Comparison of ENCODE assay signal across 9 cellular contexts in the genomic region with DNA sequence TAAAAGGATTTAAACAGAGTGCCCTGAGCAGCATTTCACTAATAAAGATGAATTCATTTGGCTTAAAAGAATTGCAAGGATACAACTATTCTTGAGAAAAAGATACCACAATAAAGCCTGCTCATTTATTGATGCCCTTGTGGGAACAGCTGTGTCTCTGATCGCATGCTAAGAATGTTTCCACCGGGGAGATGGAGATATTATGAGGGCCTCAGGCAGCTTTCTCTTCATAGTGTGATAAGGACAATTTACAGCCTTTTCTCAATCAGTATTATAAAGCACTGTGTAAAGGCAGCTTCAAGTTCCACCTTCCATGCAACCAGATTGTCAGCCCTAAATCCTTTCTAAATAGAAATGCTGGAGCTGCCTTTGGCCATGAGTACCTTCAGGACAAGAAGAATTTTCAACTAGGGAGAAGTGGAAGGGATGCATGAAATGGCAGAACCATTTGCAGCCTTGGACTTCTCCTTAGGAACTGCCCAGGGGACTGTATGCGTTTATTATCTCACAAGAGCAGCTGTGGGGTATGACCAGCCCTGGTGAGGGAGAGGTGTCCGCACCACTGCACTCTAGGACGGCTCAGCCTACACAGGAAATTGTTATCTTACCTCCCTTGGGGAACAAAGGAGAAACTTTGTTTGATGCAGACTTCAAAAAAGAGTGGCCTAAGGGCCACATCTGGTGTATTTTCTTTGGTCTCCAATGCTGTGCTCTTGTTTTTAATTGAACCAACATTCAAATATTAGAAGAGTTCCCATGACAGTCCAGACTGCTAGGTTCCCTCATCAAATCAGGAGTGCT.
A peak's percentile ranks its signal among the peaks of the same experiment; 100 is the strongest.
DNase-seq lines count a peak whose midpoint lies in the region; ATAC-seq and TF ChIP-seq lines count a peak whose summit lies in the region.
"Had no signal": no experiment of that assay in that cellular context is flagged by ENCODE, and none has a peak within 500 bp of the region (broad histone marks: within the 10 kb centered on the region; RNA-seq: fewer than 3 reads in every experiment).

No MANE protein-coding gene starts in this region.

- H3K4me1 ChIP-seq in DOHH2 (ENCODE audit: control insufficient read depth, low read length) = peaks cover 20% of the 10 kb centered on the region

- no peaks in the 10 kb centered on the region for H3F3A ChIP-seq in DOHH2 (ENCODE audit: control insufficient read depth, insufficient read depth)

- TF ChIP-seq CTCF in DOHH2 (IDR thresholded peaks at IDR 0.05; ENCODE audit: low read depth, low read length, poor library complexity, severe bottlenecking) (no peak), GM20000 (IDR thresholded peaks at IDR 0.05; ENCODE audit: extremely low read depth, missing control alignments) (no peak), choroid plexus epithelial cell (conservative IDR thresholded peaks at IDR 0.05; ENCODE audit: low read depth, low read length) (no peak)

- peak; percentile 79 for ATAC-seq in HG03354 (IDR thresholded peaks at IDR 0.05; ENCODE audit: poor library complexity, severe bottlenecking, unreplicated experiment)
- ATAC-seq in GM18867 (IDR thresholded peaks at IDR 0.05; ENCODE audit: unreplicated experiment) = no peak

- H3K4me3 ChIP-seq in DOHH2 (ENCODE audit: low read length) (no peak overlapping the region), choroid plexus epithelial cell (ENCODE audit: low read depth, low read length) (no peak overlapping the region)

- no peaks in the 10 kb centered on the region for H3K9me2 ChIP-seq in DOHH2 (replicated peaks; ENCODE audit: control insufficient read depth, low read length)

- peaks cover under 1% of the 10 kb centered on the region; the same call in 1 of the 2 replicates for H3K9me3 ChIP-seq in DOHH2 (ENCODE audit: control insufficient read depth, insufficient read depth, low read length)

- no peak overlapping the region for H3K27ac ChIP-seq in DOHH2 (ENCODE audit: low read depth, low read length)

- DNase-seq in GM20000 (ENCODE audit: low spot score) (peak; percentile 46), choroid plexus epithelial cell (ENCODE audit: low read depth) (peak; percentile 27), NCI-H2081 treated with DMSO at 0.1 percent for 48 hours (lab: John Stamatoyannopoulos, UW) (no peak), SW 1271 (lab: John Stamatoyannopoulos, UW) (no peak)
- no peak for DNase-seq in activated naive CD4-positive, alpha-beta T cell treated with Interleukin-2 at 50 U/mL for 16 hours
- DNase-seq: activated effector memory CD4-positive, alpha-beta T cell treated with Interleukin-2 at 50 U/mL for 16 hours had no signal

- no peaks in the 10 kb centered on the region for H3K27me3 ChIP-seq in DOHH2 (ENCODE audit: control insufficient read depth, low read length)

- peak overlapping the region; percentile 8; the same call in 1 of the 2 replicates for H3K4me2 ChIP-seq in DOHH2 (ENCODE audit: low read length)

- H3K36me3 ChIP-seq in DOHH2 (ENCODE audit: control insufficient read depth, low read length) = no peaks in the 10 kb centered on the region

- no peaks in the 10 kb centered on the region for H4K20me1 ChIP-seq in DOHH2 (ENCODE audit: control insufficient read depth, insufficient read depth, low read depth, low read length)

- H3K79me2 ChIP-seq in DOHH2 (ENCODE audit: control insufficient read depth, low read length) = no peaks in the 10 kb centered on the region

Comparison
In these comparisons a context has a peak if more than half of its experiments do, and no peak if none do; other contexts are left out.
1. DNase-seq: peak in GM20000 (single experiment) and choroid plexus epithelial cell (single experiment); none in NCI-H2081 treated with DMSO at 0.1 percent for 48 hours (single experiment), activated naive CD4-positive, alpha-beta T cell treated with Interleukin-2 at 50 U/mL for 16 hours (single experiment) and SW 1271 (0 of 2).